1 cellular context compared by ENCODE assay signal in the genomic region with DNA sequence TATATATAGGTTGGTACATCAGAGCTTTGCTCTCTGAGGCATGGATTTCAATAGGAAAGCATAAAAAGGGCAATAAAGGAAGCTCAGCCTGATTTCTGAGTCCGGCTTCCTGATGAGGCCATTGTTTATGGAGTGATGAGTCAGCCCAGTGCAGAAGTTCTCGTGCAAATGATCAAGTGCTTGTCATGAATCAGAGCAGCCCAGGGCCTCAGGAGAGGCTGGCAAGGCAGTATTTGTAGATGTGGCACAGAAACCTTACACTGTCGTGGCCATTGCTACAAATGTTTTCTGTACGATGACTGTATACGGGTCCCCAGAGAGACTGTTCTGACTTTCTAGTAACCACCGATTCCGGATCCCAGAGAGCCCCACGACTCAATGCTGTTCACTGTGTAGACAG.
TF ChIP-seq lines count a peak whose summit lies in the region.

No MANE protein-coding gene starts in this region.

TF ChIP-seq in SK-N-SH, 30 proteins besides CTCF, POLR2A, EP300 and RAD21 (continued from another document):
- TF ChIP-seq, protein P1, sequence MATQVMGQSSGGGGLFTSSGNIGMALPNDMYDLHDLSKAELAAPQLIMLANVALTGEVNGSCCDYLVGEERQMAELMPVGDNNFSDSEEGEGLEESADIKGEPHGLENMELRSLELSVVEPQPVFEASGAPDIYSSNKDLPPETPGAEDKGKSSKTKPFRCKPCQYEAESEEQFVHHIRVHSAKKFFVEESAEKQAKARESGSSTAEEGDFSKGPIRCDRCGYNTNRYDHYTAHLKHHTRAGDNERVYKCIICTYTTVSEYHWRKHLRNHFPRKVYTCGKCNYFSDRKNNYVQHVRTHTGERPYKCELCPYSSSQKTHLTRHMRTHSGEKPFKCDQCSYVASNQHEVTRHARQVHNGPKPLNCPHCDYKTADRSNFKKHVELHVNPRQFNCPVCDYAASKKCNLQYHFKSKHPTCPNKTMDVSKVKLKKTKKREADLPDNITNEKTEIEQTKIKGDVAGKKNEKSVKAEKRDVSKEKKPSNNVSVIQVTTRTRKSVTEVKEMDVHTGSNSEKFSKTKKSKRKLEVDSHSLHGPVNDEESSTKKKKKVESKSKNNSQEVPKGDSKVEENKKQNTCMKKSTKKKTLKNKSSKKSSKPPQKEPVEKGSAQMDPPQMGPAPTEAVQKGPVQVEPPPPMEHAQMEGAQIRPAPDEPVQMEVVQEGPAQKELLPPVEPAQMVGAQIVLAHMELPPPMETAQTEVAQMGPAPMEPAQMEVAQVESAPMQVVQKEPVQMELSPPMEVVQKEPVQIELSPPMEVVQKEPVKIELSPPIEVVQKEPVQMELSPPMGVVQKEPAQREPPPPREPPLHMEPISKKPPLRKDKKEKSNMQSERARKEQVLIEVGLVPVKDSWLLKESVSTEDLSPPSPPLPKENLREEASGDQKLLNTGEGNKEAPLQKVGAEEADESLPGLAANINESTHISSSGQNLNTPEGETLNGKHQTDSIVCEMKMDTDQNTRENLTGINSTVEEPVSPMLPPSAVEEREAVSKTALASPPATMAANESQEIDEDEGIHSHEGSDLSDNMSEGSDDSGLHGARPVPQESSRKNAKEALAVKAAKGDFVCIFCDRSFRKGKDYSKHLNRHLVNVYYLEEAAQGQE (IDR thresholded peaks at IDR 0.05; ENCODE audit: low read depth, low read length) = no peak
- TF ChIP-seq FOXJ3 (CRISPR knock-in tag; IDR thresholded peaks at IDR 0.05) (no peak), RCOR1 (IDR thresholded peaks at IDR 0.05; ENCODE audit: low read length) (no peak), NFIC (IDR thresholded peaks at IDR 0.05; ENCODE audit: borderline replicate concordance) (no peak), FOSL2 (IDR thresholded peaks at IDR 0.05; ENCODE audit: borderline replicate concordance, low read depth) (peak; percentile 82), ELF1 (IDR thresholded peaks at IDR 0.05) (no peak)
